1 cellular context compared by ENCODE assay signal in the genomic region with DNA sequence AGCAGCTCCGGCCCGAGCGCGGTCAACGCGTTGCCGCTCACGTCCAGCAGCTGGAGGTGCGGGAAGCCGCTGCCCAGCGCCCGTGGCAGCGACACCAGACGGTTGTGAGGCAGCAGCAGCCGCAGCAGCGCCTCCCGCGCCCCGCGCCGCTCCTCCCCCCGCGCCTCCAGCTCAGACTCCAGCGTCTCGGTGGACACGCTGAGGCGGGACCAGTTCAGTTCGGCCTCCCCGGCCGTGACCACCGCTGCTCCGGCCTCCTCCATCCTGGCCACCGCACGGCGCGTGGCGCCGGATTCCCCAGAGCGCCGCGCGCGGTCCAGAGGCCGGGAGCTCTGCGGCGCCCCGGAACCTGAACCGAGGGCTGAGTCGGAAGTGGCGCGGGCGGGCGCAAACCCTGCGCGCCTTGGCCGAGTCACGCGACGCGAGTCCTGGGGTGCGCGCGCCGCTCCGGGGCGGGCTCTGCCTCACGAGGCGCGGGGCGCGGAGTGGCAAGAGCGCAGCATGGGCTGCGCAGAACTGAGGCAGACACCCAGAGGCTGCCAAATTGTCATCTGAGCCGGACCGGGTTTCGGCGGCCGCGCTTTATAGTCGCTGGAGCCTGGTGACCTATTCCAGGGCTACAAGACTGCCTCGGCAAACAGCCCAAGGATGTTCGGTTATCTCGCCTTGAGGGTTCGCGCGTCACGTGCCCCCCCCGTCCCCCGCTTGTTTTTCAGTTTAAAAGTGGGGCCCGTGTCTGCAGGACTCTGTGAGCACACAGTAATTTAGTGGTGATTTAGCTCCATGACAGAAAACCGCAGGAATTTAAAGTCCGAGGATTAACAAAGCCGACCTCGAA.
TF ChIP-seq lines count a peak whose summit lies in the region.

Gene LRRC58 (minus strand): TSS at position 374 of the 838 bp plus-strand sequence. CDS start 111 bp downstream, at position 263.

TF ChIP-seq in HCT116, 20 proteins besides CTCF, POLR2A, EP300 and RAD21 (continued from another document):
- TF ChIP-seq YY1 (IDR thresholded peaks at IDR 0.05; ENCODE audit: extremely low read depth, insufficient replicate concordance, low read depth, low read length) = peak; percentile 60
- TF ChIP-seq EGR1 (IDR thresholded peaks at IDR 0.05; ENCODE audit: low read depth) = no peak
- peak; percentile 93 for TF ChIP-seq TCF7L2 (IDR thresholded peaks at IDR 0.05; ENCODE audit: borderline replicate concordance, extremely low read depth, insufficient read depth, insufficient read length)
- TF ChIP-seq EZH2phosphoT487 (IDR thresholded peaks at IDR 0.05; ENCODE audit: borderline replicate concordance) = no peak
- peak; percentile 64; the same call in 1 of the 2 replicates for TF ChIP-seq CBX3 (IDR thresholded peaks at IDR 0.05; ENCODE audit: low read depth)
- no peak for TF ChIP-seq ELF1 (IDR thresholded peaks at IDR 0.05; ENCODE audit: borderline replicate concordance, low read depth)
- TF ChIP-seq JUND (IDR thresholded peaks at IDR 0.05) = no peak
- no peak for TF ChIP-seq SP1 (IDR thresholded peaks at IDR 0.05; ENCODE audit: low read depth)
- no peak; the same call in 1 of the 2 replicates for TF ChIP-seq SRF (IDR thresholded peaks at IDR 0.05; ENCODE audit: low read depth)
